23 cellular contexts compared by ENCODE assay signal in the genomic region with DNA sequence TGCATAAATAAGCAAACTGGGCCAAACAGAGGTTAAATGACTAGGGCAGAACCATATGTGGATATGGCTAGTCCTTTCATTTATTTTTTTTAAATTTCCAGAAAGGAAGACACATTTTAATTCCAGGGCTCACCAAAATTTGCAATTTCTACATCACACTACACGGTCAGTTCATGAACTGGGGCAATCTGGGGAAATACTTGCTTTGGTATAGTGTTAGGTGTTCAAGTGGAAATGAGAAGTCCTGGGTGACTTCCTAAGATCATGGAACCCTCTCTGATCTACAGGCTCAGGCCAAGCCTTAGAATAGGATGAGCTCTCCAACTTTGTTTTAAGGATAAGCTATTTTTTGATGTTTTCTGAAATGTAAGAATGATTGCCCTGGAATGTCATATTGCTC.
"Had no signal": no experiment of that assay in that cellular context is flagged by ENCODE, and none has a peak within 500 bp of the region (broad histone marks: within the 10 kb centered on the region; RNA-seq: fewer than 3 reads in every experiment).

No MANE protein-coding gene starts in this region.

- H3K9me3 Mint-ChIP-seq: memory B cell, type B pancreatic cell had no signal

- H3K27me3 Mint-ChIP-seq: memory B cell, type B pancreatic cell had no signal

- H3K4me3 ChIP-seq: hepatocyte, left ventricle myocardium inferior, lower lobe of right lung, psoas muscle, right lobe of liver, spleen, uterus had no signal

- H3K27ac ChIP-seq: foreskin keratinocyte, hepatocyte, left ventricle myocardium inferior, lower lobe of right lung, neutrophil, psoas muscle, right lobe of liver, spleen, uterus had no signal

- ATAC-seq: foreskin keratinocyte; left cardiac atrium; lower lobe of right lung; naive thymus-derived CD4-positive, alpha-beta T cell; psoas muscle; right lobe of liver had no signal

- DNase-seq: dermis blood vessel endothelial cell; erythroblast; kidney; left cardiac atrium; left ventricle myocardium inferior; lower lobe of right lung; midbrain; naive thymus-derived CD4-positive, alpha-beta T cell; psoas muscle; retina; right lobe of liver; spleen; stimulated activated CD4-positive, alpha-beta T cell treated with anti-CD3 and anti-CD28 coated beads, Interleukin-15, amount 100 ng/mL, for 24 hours; stimulated activated CD4-positive, alpha-beta T cell treated with anti-CD3 and anti-CD28 coated beads, Interleukin-1b, Interleukin-23, amount 100 ng/mL, for 48 hours; stimulated activated naive CD4-positive, alpha-beta T cell; uterus had no signal

- H3K79me2 ChIP-seq: hepatocyte had no signal

- H3K4me1 ChIP-seq: foreskin keratinocyte, left ventricle myocardium inferior, lower lobe of right lung, psoas muscle, right lobe of liver, uterus had no signal

- H3K4me3 Mint-ChIP-seq: memory B cell; naive thymus-derived CD4-positive, alpha-beta T cell; type B pancreatic cell had no signal

- H2AFZ ChIP-seq: hepatocyte had no signal

- H3K36me3 ChIP-seq: left ventricle myocardium inferior, lower lobe of right lung, neutrophil, right lobe of liver, spleen, uterus had no signal

- FAIRE-seq: colon, endothelial cell of umbilical vein, kidney had no signal

- H3K9me3 ChIP-seq: lower lobe of right lung, neutrophil, psoas muscle, right lobe of liver, uterus had no signal

- H3K27me3 ChIP-seq: hepatocyte, right lobe of liver, spleen, uterus had no signal

- H3K4me2 ChIP-seq: hepatocyte had no signal

- H3K27ac Mint-ChIP-seq: memory B cell; naive thymus-derived CD4-positive, alpha-beta T cell; type B pancreatic cell had no signal
